In genomic region chr9:83472221-83472665, GRCh38 we compare ENCODE assay signal across 10 cellular contexts.
DNase-seq lines count a peak whose midpoint lies in the region; TF ChIP-seq lines count a peak whose summit lies in the region.
"Had no signal": no experiment of that assay in that cellular context is flagged by ENCODE, and none has a peak within 500 bp of the region (broad histone marks: within the 10 kb centered on the region; RNA-seq: fewer than 3 reads in every experiment).

No MANE protein-coding gene starts in this region.

- no peaks in the 10 kb centered on the region for H3K9me3 ChIP-seq in neutrophil

- H3K27me3 ChIP-seq in neutrophil, result no peaks in the 10 kb centered on the region

- peaks cover 44 to 47% of the 10 kb centered on the region in 2 experiments for H3K4me1 ChIP-seq in neutrophil (ENCODE audit: control insufficient read depth in 1 of 2, insufficient read depth in 1 of 2, low read depth in 1 of 2, low read length in 1 of 2)

- DNase-seq in EH (ENCODE audit: low read depth) (peak; percentile 67), NCI-H146 treated with DMSO at 0.1 percent for 48 hours (lab: John Stamatoyannopoulos, UW; ENCODE audit: unreplicated experiment) (peak; percentile 29), dermis microvascular lymphatic vessel endothelial cell (ENCODE audit: low read depth in 2 of 2) (peak; percentile 20 to 75), GM19240 (ENCODE audit: insufficient read length, low spot score) (no peak), hippocampal formation (lab: John Stamatoyannopoulos, UW) (no peak), NCI-H2196 (lab: John Stamatoyannopoulos, UW; ENCODE audit: unreplicated experiment) (no peak)
- DNase-seq in activated CD4-positive, CD25-positive, alpha-beta regulatory T cell treated with anti-CD3 and anti-CD28 coated beads, Interleukin-2, amount 50 U/mL, for 72 hours, result no peak
- DNase-seq: activated CD8-positive, alpha-beta memory T cell treated with anti-CD3 and anti-CD28 coated beads, Interleukin-2, amount 50 U/mL, for 4 hours; cortex of kidney had no signal

- peak overlapping the region; percentile 3 to 50 for H3K4me3 ChIP-seq in neutrophil (ENCODE audit: low read depth in 1 of 2, low read length in 1 of 2)

- TF ChIP-seq CTCF in neutrophil (IDR thresholded peaks at IDR 0.05), result no peak

- H3K27ac ChIP-seq in neutrophil, result peak overlapping the region; percentile 94

- H3K36me3 ChIP-seq in neutrophil, result no peaks in the 10 kb centered on the region

Comparison
In these comparisons a context has a peak if more than half of its experiments do, and no peak if none do; other contexts are left out.
1. DNase-seq: peak in EH (single experiment), NCI-H146 treated with DMSO at 0.1 percent for 48 hours (single experiment) and dermis microvascular lymphatic vessel endothelial cell (2 of 2); none in activated CD4-positive, CD25-positive, alpha-beta regulatory T cell treated with anti-CD3 and anti-CD28 coated beads, Interleukin-2, amount 50 U/mL, for 72 hours (single experiment), GM19240 (single experiment), hippocampal formation (0 of 2) and NCI-H2196 (single experiment).